ENCODE assay signal across 23 cellular contexts in genomic region chr12:53399896-53400295, GRCh38. TPM values are rescaled to one million over a fixed set of nuclear protein-coding genes. Genes with fewer than 3 reads are reported as not detected.
DNase-seq lines count a peak whose midpoint lies in the region; ATAC-seq, FAIRE-seq and TF ChIP-seq lines count a peak whose summit lies in the region.
"Had no signal": no experiment of that assay in that cellular context is flagged by ENCODE, and none has a peak within 500 bp of the region (broad histone marks: within the 10 kb centered on the region; RNA-seq: fewer than 3 reads in every experiment).

No MANE protein-coding gene starts in this region.

- no peak overlapping the region for H3K4me2 ChIP-seq in K562 (ENCODE audit: insufficient read depth, low read length)
- H3K4me2 ChIP-seq: A549 had no signal

- FAIRE-seq in K562 (lab: Jason Lieb, UNC) = no peak
- FAIRE-seq: A549, D721Med, G401.6, GM12891, GM19239 had no signal

- peaks cover 25% of the 10 kb centered on the region for H3K36me3 ChIP-seq in K562 (ENCODE audit: control insufficient read depth, insufficient read depth, low read length)
- peaks cover 0 to 17% (median 0%) of the 10 kb centered on the region in 4 donors for H3K36me3 ChIP-seq in sigmoid colon

- intact Hi-C loops in K562 (cut with micrococcal nuclease) (no loop called here), sigmoid colon (cut with DNase I) (no loop called here)

- H3K9ac ChIP-seq in K562 (ENCODE audit: insufficient read depth in 1 of 2, low read depth in 2 of 2, low read length in 2 of 2) = no peak overlapping the region

- no peak for DNase-seq in T-helper 17 cell
- no peak for DNase-seq in K562 (ENCODE audit: extremely low read depth in 1 of 4, low spot score in 3 of 4)
- DNase-seq in epithelial cell of esophagus (ENCODE audit: low read depth) = peak; percentile 30
- peak; percentile 36 for DNase-seq in sigmoid colon
- DNase-seq in NCI-H1436 (lab: John Stamatoyannopoulos, UW) = no peak
- DNase-seq: BE2C; CD8-positive, alpha-beta T cell; COR-L47; DMS153; DMS79 treated with DMSO at 0.1 percent for 48 hours; EL; GOT3; H9 had no signal

- no peak for TF ChIP-seq RAD21 in K562 (CRISPR knock-in tag; conservative IDR thresholded peaks at IDR 0.05 in 1 of 2, IDR thresholded peaks at IDR 0.05 in 1 of 2)

- H3K4me1 Mint-ChIP-seq in T-helper 17 cell = peaks cover 12% of the 10 kb centered on the region
- H3K4me1 Mint-ChIP-seq: CD14-positive monocyte, H9 had no signal

- in situ Hi-C loops in K562 (cut with MboI) = no loop called here

- POLR2A ChIA-PET in K562 (lab: Yijun Ruan, JAX) = interaction anchor here (0.7 kb wide), 1 partner anchor 104 kb away, joined by 3 read pairs; the partner anchor contains the start of gene PFDN5

- H3K27ac Mint-ChIP-seq in T-helper 17 cell = peak overlapping the region; percentile 19
- H3K27ac Mint-ChIP-seq: H9 had no signal

- no peak overlapping the region for H3K27ac ChIP-seq in K562 (ENCODE audit: extremely low read depth, low read depth, low read length)
- no peak overlapping the region for H3K27ac ChIP-seq in sigmoid colon
- H3K27ac ChIP-seq: A549 had no signal

- H3K9me3 ChIP-seq in T-helper 17 cell (ENCODE audit: control insufficient read depth, low read length, poor library complexity, severe bottlenecking) (no peaks in the 10 kb centered on the region), K562 (replicated peaks; ENCODE audit: control insufficient read depth, insufficient read depth, low read depth, low read length) (no peaks in the 10 kb centered on the region; the same call in 1 of the 2 replicates), sigmoid colon (no peaks in the 10 kb centered on the region)
- H3K9me3 ChIP-seq: A549, BE2C had no signal

- TF ChIP-seq CTCF in K562 (IDR thresholded peaks at IDR 0.05 in 2 of 3, conservative IDR thresholded peaks at IDR 0.05 in 1 of 3; ENCODE audit: insufficient read depth in 2 of 3, low read depth in 1 of 3, low read length in 3 of 3) = no peak
- TF ChIP-seq CTCF in epithelial cell of esophagus (IDR thresholded peaks at IDR 0.05; ENCODE audit: insufficient read depth, low read depth, low read length, missing control alignments) = no peak
- TF ChIP-seq CTCF in sigmoid colon (IDR thresholded peaks at IDR 0.05) = no peak

- H4K20me1 ChIP-seq in K562 (replicated peaks; ENCODE audit: control insufficient read depth, insufficient read depth, low read length) = no peaks in the 10 kb centered on the region

- H2AFZ ChIP-seq in K562 (ENCODE audit: low read depth, low read length) = no peak overlapping the region

- CTCF ChIA-PET in K562 (lab: Yijun Ruan, JAX; ENCODE audit: low intra/inter-chr PET ratio) = no interaction called here

- H3K4me1 ChIP-seq in K562 (replicated peaks in 1 of 2; ENCODE audit: control insufficient read depth in 2 of 2, insufficient read depth in 2 of 2, low read length in 2 of 2) = peaks cover 3 to 23% of the 10 kb centered on the region in 2 experiments; a peak in 4 of 5 replicates
- H3K4me1 ChIP-seq in sigmoid colon = peaks cover 0 to 42% (median 28%) of the 10 kb centered on the region in 4 donors
- H3K4me1 ChIP-seq: A549, BE2C had no signal

- no peaks in the 10 kb centered on the region for H3K9me1 ChIP-seq in K562 (ENCODE audit: control insufficient read depth, insufficient read depth, low read length)

- H3K4me3 ChIP-seq in K562 = no peak overlapping the region
- no peak overlapping the region for H3K4me3 ChIP-seq in epithelial cell of esophagus (ENCODE audit: low read length)
- H3K4me3 ChIP-seq in sigmoid colon = no peak overlapping the region
- H3K4me3 ChIP-seq: A549 had no signal

- TF ChIP-seq EP300 in K562 (IDR thresholded peaks at IDR 0.05; ENCODE audit: low read length) = no peak
- no peak for TF ChIP-seq EP300 in sigmoid colon (IDR thresholded peaks at IDR 0.05)

- H3K4me3 Mint-ChIP-seq in T-helper 17 cell = no peak overlapping the region
- H3K4me3 Mint-ChIP-seq: CD14-positive monocyte; CD8-positive, alpha-beta T cell; H9 had no signal

- peaks cover 83% of the 10 kb centered on the region for H3K79me2 ChIP-seq in K562 (ENCODE audit: control insufficient read depth, insufficient read depth, low read length)

- 92% methylated on average over 7 of the region's 7 CpGs for WGBS in K562 (ENCODE audit: insufficient coverage, low coverage, missing lambda C conversion rate)
- 97 to 99% methylated on average over 7 of the region's 7 CpGs for WGBS in sigmoid colon, 2 donors

- no TSS peak for BruUV-seq in K562 (replicated peaks; lab: Mats Ljungman, UMichigan)

- TF ChIP-seq POLR2A in K562 (conservative IDR thresholded peaks at IDR 0.05) (no peak), sigmoid colon (IDR thresholded peaks at IDR 0.05) (no peak)

- H3K36me3 Mint-ChIP-seq in T-helper 17 cell (ENCODE audit: low read depth) = no peaks in the 10 kb centered on the region

- ATAC-seq in T-helper 17 cell (no peak), K562 (no peak), GM18498 (IDR thresholded peaks at IDR 0.05; ENCODE audit: unreplicated experiment) (no peak), HG02884 (IDR thresholded peaks at IDR 0.05; ENCODE audit: unreplicated experiment) (no peak)
- ATAC-seq: A549; CD8-positive, alpha-beta T cell had no signal

- H3K27me3 ChIP-seq in K562 (ENCODE audit: control insufficient read depth in 2 of 2, insufficient read depth in 2 of 2, low read length in 2 of 2) (no peaks in the 10 kb centered on the region), sigmoid colon (no peaks in the 10 kb centered on the region)
- H3K27me3 ChIP-seq: BE2C had no signal

- no peaks in the 10 kb centered on the region for H3K27me3 Mint-ChIP-seq in T-helper 17 cell

RNA-seq across cellular contexts. Expression of gene SP1, which starts 19.9 kb away (rescaled TPM):
- 10 to 100 TPM; 69.6 to 75.1 TPM for total RNA-seq in T-helper 17 cell
- total RNA-seq in K562 (2011; cell fraction: chromatin; rRNA removed; ENCODE audit: low replicate concordance) = 65.4 and 90.5 TPM in 2 replicates
- total RNA-seq in K562 (2011; cell fraction: nucleolus; rRNA removed) = 29.7 and 34.7 TPM in 2 replicates
- total RNA-seq in K562 (2011; cell fraction: nucleoplasm; rRNA removed) = 46.8 and 54.4 TPM in 2 replicates
- total RNA-seq in K562 (2014; rRNA removed) = 31.5 and 32.2 TPM in 2 replicates
- 44.0 and 47.9 TPM in 2 replicates for total RNA-seq in K562 (2014; rRNA removed; fragmentation: Illumina TruSeq; extraction: Trizol)
- total RNA-seq in K562 (2015; rRNA removed; fragmentation: Illumina TruSeq; extraction: Trizol) = 48.9 and 51.7 TPM in 2 replicates
- 62.2 and 65.5 TPM in 2 replicates for total RNA-seq in K562 (2021)
- 41.6 and 64.9 TPM in 2 replicates for polyA plus RNA-seq in K562 (2011; rRNA removed)
- polyA plus RNA-seq in K562 (2011; cell fraction: cytosol; rRNA removed) = 55.5 and 56.9 TPM in 2 replicates
- 49.9 and 53.7 TPM in 2 replicates for polyA plus RNA-seq in K562 (2011; cell fraction: nucleus; rRNA removed)
- polyA plus RNA-seq in K562 (2012) = 23.7 and 26.5 TPM in 2 replicates
- polyA plus RNA-seq in K562 (2014; fragmentation: Illumina TruSeq; extraction: Trizol) = 38.7 and 47.4 TPM in 2 replicates
- 10 to 100 TPM in 1 of 2 experiments, 1 to 10 TPM in 1; 8.0 to 12.3 TPM for polyA plus RNA-seq in K562 (2014; fragmentation: Nextera tagmentation; extraction: Ambion mirVana)
- polyA plus RNA-seq in K562 (2014; rRNA removed) = 25.5 and 28.2 TPM in 2 replicates
- 140 and 156 TPM in 2 replicates for polyA minus RNA-seq in K562 (2011; rRNA and poly(A)+ RNA removed)
- polyA minus RNA-seq in K562 (2011; cell fraction: cytosol; rRNA and poly(A)+ RNA removed) = 64.3 and 64.4 TPM in 2 replicates
- polyA minus RNA-seq in K562 (2011; cell fraction: nucleus; rRNA and poly(A)+ RNA removed) = 19.3 and 32.3 TPM in 2 replicates
- 10 to 100 TPM; 53.2 to 69.8 (median 61.0) TPM for total RNA-seq in sigmoid colon
- 10 to 100 TPM; 11.4 to 32.8 (median 16.0) TPM for polyA plus RNA-seq in sigmoid colon

RNA-seq across cellular contexts. Expression of gene AMHR2, which starts 23.8 kb away (rescaled TPM):
- total RNA-seq in T-helper 17 cell (not detected), K562 (2014; rRNA removed) (10.3 and 20.9 TPM in 2 replicates), K562 (2014; rRNA removed; fragmentation: Illumina TruSeq; extraction: Trizol) (6.0 and 8.9 TPM in 2 replicates), K562 (2015; rRNA removed; fragmentation: Illumina TruSeq; extraction: Trizol) (49.7 and 51.2 TPM in 2 replicates), K562 (2021) (13.5 and 15.0 TPM in 2 replicates), sigmoid colon (not detected)
- total RNA-seq in K562 (2011; cell fraction: chromatin; rRNA removed; ENCODE audit: low replicate concordance) = 10.1 and 25.6 TPM in 2 replicates
- 14.0 and 16.2 TPM in 2 replicates for total RNA-seq in K562 (2011; cell fraction: nucleolus; rRNA removed)
- total RNA-seq in K562 (2011; cell fraction: nucleoplasm; rRNA removed) = 15.8 and 19.8 TPM in 2 replicates
- polyA plus RNA-seq in K562 (2011; rRNA removed) (12.9 and 19.8 TPM in 2 replicates), K562 (2014; fragmentation: Illumina TruSeq; extraction: Trizol) (26.5 and 28.0 TPM in 2 replicates), K562 (2014; fragmentation: Nextera tagmentation; extraction: Ambion mirVana) (10 to 100 TPM; 19.8 to 21.0 TPM), K562 (2014; rRNA removed) (19.3 and 22.7 TPM in 2 replicates), sigmoid colon (under 1 TPM in 1 of 3 donors, not detected in 2; 0.60 TPM)
- 26.4 and 42.1 TPM in 2 replicates for polyA plus RNA-seq in K562 (2011; cell fraction: cytosol; rRNA removed)
- polyA plus RNA-seq in K562 (2011; cell fraction: nucleus; rRNA removed) = 33.0 and 40.1 TPM in 2 replicates
- polyA plus RNA-seq in K562 (2012) = 91.6 and 130 TPM in 2 replicates
- polyA minus RNA-seq in K562 (2011; rRNA and poly(A)+ RNA removed) = 6.9 and 11.6 TPM in 2 replicates
- 9.4 and 12.4 TPM in 2 replicates for polyA minus RNA-seq in K562 (2011; cell fraction: cytosol; rRNA and poly(A)+ RNA removed)
- polyA minus RNA-seq in K562 (2011; cell fraction: nucleus; rRNA and poly(A)+ RNA removed) = 4.6 and 7.1 TPM in 2 replicates
- total RNA-seq: CD8-positive, alpha-beta T cell; H9; HT1080 had no signal
- polyA plus RNA-seq: AG04450, CD14-positive monocyte had no signal

RNA-seq across cellular contexts. Expression of gene PRR13, which starts 41.6 kb away (rescaled TPM):
- total RNA-seq in T-helper 17 cell = 100 to 1,000 TPM; 168 to 188 TPM
- total RNA-seq in K562 (2011; cell fraction: chromatin; rRNA removed; ENCODE audit: low replicate concordance) = 126 and 173 TPM in 2 replicates
- total RNA-seq in K562 (2011; cell fraction: nucleolus; rRNA removed) = 112 and 130 TPM in 2 replicates
- 168 and 231 TPM in 2 replicates for total RNA-seq in K562 (2011; cell fraction: nucleoplasm; rRNA removed)
- total RNA-seq in K562 (2014; rRNA removed) = 117 and 153 TPM in 2 replicates
- 202 and 204 TPM in 2 replicates for total RNA-seq in K562 (2014; rRNA removed; fragmentation: Illumina TruSeq; extraction: Trizol)
- 226 and 244 TPM in 2 replicates for total RNA-seq in K562 (2015; rRNA removed; fragmentation: Illumina TruSeq; extraction: Trizol)
- 329 and 341 TPM in 2 replicates for total RNA-seq in K562 (2021)
- polyA plus RNA-seq in K562 (2011; rRNA removed) = 209 and 216 TPM in 2 replicates
- polyA plus RNA-seq in K562 (2011; cell fraction: cytosol; rRNA removed) = 197 and 292 TPM in 2 replicates
- polyA plus RNA-seq in K562 (2011; cell fraction: nucleus; rRNA removed) = 86.9 and 121 TPM in 2 replicates
- polyA plus RNA-seq in K562 (2012) = 406 and 466 TPM in 2 replicates
- polyA plus RNA-seq in K562 (2014; fragmentation: Illumina TruSeq; extraction: Trizol) = 527 and 637 TPM in 2 replicates
- 100 to 1,000 TPM; 570 to 835 TPM for polyA plus RNA-seq in K562 (2014; fragmentation: Nextera tagmentation; extraction: Ambion mirVana)
- polyA plus RNA-seq in K562 (2014; rRNA removed) = 285 and 301 TPM in 2 replicates
- 115 and 148 TPM in 2 replicates for polyA minus RNA-seq in K562 (2011; rRNA and poly(A)+ RNA removed)
- 79.5 and 100 TPM in 2 replicates for polyA minus RNA-seq in K562 (2011; cell fraction: cytosol; rRNA and poly(A)+ RNA removed)
- polyA minus RNA-seq in K562 (2011; cell fraction: nucleus; rRNA and poly(A)+ RNA removed) = 31.2 and 56.0 TPM in 2 replicates
- 10 to 100 TPM; 46.7 to 68.1 (median 55.1) TPM for total RNA-seq in sigmoid colon
- polyA plus RNA-seq in sigmoid colon = 100 to 1,000 TPM; 521 to 955 (median 870) TPM

RNA-seq across cellular contexts. Expression of gene PCBP2, which starts 52.0 kb away (rescaled TPM):
- total RNA-seq in T-helper 17 cell (1,000 to 10,000 TPM; 1,028 to 1,089 TPM), K562 (2014; rRNA removed) (130 and 137 TPM in 2 replicates), K562 (2014; rRNA removed; fragmentation: Illumina TruSeq; extraction: Trizol) (190 and 191 TPM in 2 replicates), K562 (2015; rRNA removed; fragmentation: Illumina TruSeq; extraction: Trizol) (181 and 194 TPM in 2 replicates), K562 (2021) (748 and 810 TPM in 2 replicates), sigmoid colon (100 to 1,000 TPM; 397 to 661 (median 417) TPM)
- total RNA-seq in K562 (2011; cell fraction: chromatin; rRNA removed; ENCODE audit: low replicate concordance) = 880 and 1,252 TPM in 2 replicates
- 429 and 447 TPM in 2 replicates for total RNA-seq in K562 (2011; cell fraction: nucleolus; rRNA removed)
- total RNA-seq in K562 (2011; cell fraction: nucleoplasm; rRNA removed) = 778 and 1,039 TPM in 2 replicates
- polyA plus RNA-seq in K562 (2011; rRNA removed) (340 and 350 TPM in 2 replicates), K562 (2014; fragmentation: Illumina TruSeq; extraction: Trizol) (802 and 831 TPM in 2 replicates), K562 (2014; fragmentation: Nextera tagmentation; extraction: Ambion mirVana) (100 to 1,000 TPM; 254 to 328 TPM), K562 (2014; rRNA removed) (356 and 362 TPM in 2 replicates), sigmoid colon (100 to 1,000 TPM; 333 to 455 (median 401) TPM)
- polyA plus RNA-seq in K562 (2011; cell fraction: cytosol; rRNA removed) = 351 and 484 TPM in 2 replicates
- polyA plus RNA-seq in K562 (2011; cell fraction: nucleus; rRNA removed) = 548 and 674 TPM in 2 replicates
- 804 and 1,240 TPM in 2 replicates for polyA plus RNA-seq in K562 (2012)
- 583 and 666 TPM in 2 replicates for polyA minus RNA-seq in K562 (2011; rRNA and poly(A)+ RNA removed)
- 634 and 719 TPM in 2 replicates for polyA minus RNA-seq in K562 (2011; cell fraction: cytosol; rRNA and poly(A)+ RNA removed)
- 190 and 332 TPM in 2 replicates for polyA minus RNA-seq in K562 (2011; cell fraction: nucleus; rRNA and poly(A)+ RNA removed)

Comparison
In these comparisons a context has a peak if more than half of its experiments do, and no peak if none do; other contexts are left out.
1. DNase-seq: peak in epithelial cell of esophagus (single experiment) and sigmoid colon (single experiment); none in T-helper 17 cell (0 of 3), K562 (0 of 4) and NCI-H1436 (single experiment).
2. RNA of gene AMHR2, which starts 23.8 kb away (total RNA-seq): 6.0 to 51.2 TPM in K562; not detected in T-helper 17 cell and not detected in sigmoid colon; every median in the first group is over 4 times any median in the second.